ENCODE assay signal across 17 cellular contexts in genomic region chr13:76213423-76213904, GRCh38.
DNase-seq lines count a peak whose midpoint lies in the region; ATAC-seq lines count a peak whose summit lies in the region.
"Had no signal": no experiment of that assay in that cellular context is flagged by ENCODE, and none has a peak within 500 bp of the region (broad histone marks: within the 10 kb centered on the region; RNA-seq: fewer than 3 reads in every experiment).

No MANE protein-coding gene starts in this region.

- H3K4me3 Mint-ChIP-seq in naive B cell (no peak overlapping the region), T-cell (no peak overlapping the region)
- H3K4me3 Mint-ChIP-seq: activated CD4-positive, alpha-beta T cell treated with anti-CD3 and anti-CD28 coated beads, Interleukin-2, amount 10 ng/mL, durations not matched to agents 7 days and 5 days; activated T-helper 1 cell treated with anti-CD3 and anti-CD28 coated beads, Interleukin-12 subunit alpha, Interleukin-12 subunit beta, Interleukin-2, Interleukin-4 antibody, amounts not matched to agents 30 ng/mL and 10 ng/mL and 1 ng/mL, durations not matched to agents 14 hours and 24 hours and 36 hours; central memory CD8-positive, alpha-beta T cell; stimulated activated naive CD8-positive, alpha-beta T cell treated with anti-CD3 and anti-CD28 coated beads, Interleukin-15, Interleukin-2, amounts not matched to agents 100 ng/mL and 50 ng/mL, for 24 hours had no signal

- H3K36me3 Mint-ChIP-seq in naive B cell (no peaks in the 10 kb centered on the region), T-cell (no peaks in the 10 kb centered on the region)

- H3K4me1 Mint-ChIP-seq in naive B cell, result peaks cover 8 to 9% (median 9%) of the 10 kb centered on the region in 3 donors
- no peaks in the 10 kb centered on the region for H3K4me1 Mint-ChIP-seq in T-cell
- H3K4me1 Mint-ChIP-seq: activated CD4-positive, alpha-beta T cell treated with anti-CD3 and anti-CD28 coated beads, Interleukin-2, amount 10 ng/mL, durations not matched to agents 7 days and 5 days; central memory CD8-positive, alpha-beta T cell had no signal

- H3K27ac Mint-ChIP-seq in naive B cell, result peak overlapping the region in 1 of 6 donors; percentile 31
- H3K27ac Mint-ChIP-seq in T-cell, result no peak overlapping the region
- H3K27ac Mint-ChIP-seq: activated CD4-positive, alpha-beta T cell treated with anti-CD3 and anti-CD28 coated beads, Interleukin-2, amount 10 ng/mL, durations not matched to agents 7 days and 5 days; activated T-helper 1 cell treated with anti-CD3 and anti-CD28 coated beads, Interleukin-12 subunit alpha, Interleukin-12 subunit beta, Interleukin-2, Interleukin-4 antibody, amounts not matched to agents 30 ng/mL and 10 ng/mL and 1 ng/mL, durations not matched to agents 14 hours and 24 hours and 36 hours; stimulated activated naive CD8-positive, alpha-beta T cell treated with anti-CD3 and anti-CD28 coated beads, Interleukin-15, Interleukin-2, amounts not matched to agents 100 ng/mL and 50 ng/mL, for 24 hours had no signal

- H3K27me3 Mint-ChIP-seq in naive B cell (no peaks in the 10 kb centered on the region), T-cell (no peaks in the 10 kb centered on the region)
- H3K27me3 Mint-ChIP-seq: activated CD4-positive, alpha-beta T cell treated with anti-CD3 and anti-CD28 coated beads, Interleukin-2, amount 10 ng/mL, durations not matched to agents 7 days and 5 days; central memory CD8-positive, alpha-beta T cell; stimulated activated naive CD8-positive, alpha-beta T cell treated with anti-CD3 and anti-CD28 coated beads, Interleukin-15, Interleukin-2, amounts not matched to agents 100 ng/mL and 50 ng/mL, for 24 hours had no signal

- CTCF ChIA-PET in T-cell (lab: Charles Lee), result no interaction called here

- ATAC-seq in GM19023 (IDR thresholded peaks at IDR 0.05; ENCODE audit: unreplicated experiment) (peak; percentile 57), HG02623 (IDR thresholded peaks at IDR 0.05; ENCODE audit: unreplicated experiment) (peak; percentile 57), HG03520 (IDR thresholded peaks at IDR 0.05; ENCODE audit: unreplicated experiment) (peak; percentile 56), naive B cell (ENCODE audit: low read depth in 2 of 2) (peak; percentile 21 to 52), T-cell (replicated peaks in 1 of 4) (no peak)
- ATAC-seq: left lung, pancreas had no signal

- DNase-seq in naive B cell, result no peak
- DNase-seq in A172 (ENCODE audit: low spot score), result no peak
- no peak for DNase-seq in islet precursor cell
- DNase-seq in T-cell, result no peak
- DNase-seq in NCI-H2107 (lab: John Stamatoyannopoulos, UW), result no peak
- DNase-seq: activated CD4-positive, alpha-beta T cell treated with anti-CD3 and anti-CD28 coated beads, Interleukin-2, amount 10 ng/mL, durations not matched to agents 7 days and 5 days; AML-193; DMS 273 treated with DMSO at 0.1 percent for 48 hours; left lung; pancreas; small intestine had no signal

- H3K9me3 Mint-ChIP-seq in naive B cell (no peaks in the 10 kb centered on the region), T-cell (no peaks in the 10 kb centered on the region)
- H3K9me3 Mint-ChIP-seq: activated CD4-positive, alpha-beta T cell treated with anti-CD3 and anti-CD28 coated beads, Interleukin-2, amount 10 ng/mL, durations not matched to agents 7 days and 5 days; activated T-helper 1 cell treated with anti-CD3 and anti-CD28 coated beads, Interleukin-12 subunit alpha, Interleukin-12 subunit beta, Interleukin-2, Interleukin-4 antibody, amounts not matched to agents 30 ng/mL and 10 ng/mL and 1 ng/mL, durations not matched to agents 14 hours and 24 hours and 36 hours; central memory CD8-positive, alpha-beta T cell; stimulated activated naive CD8-positive, alpha-beta T cell treated with anti-CD3 and anti-CD28 coated beads, Interleukin-15, Interleukin-2, amounts not matched to agents 100 ng/mL and 50 ng/mL, for 24 hours had no signal

- POLR2A ChIA-PET in T-cell (lab: Charles Lee), result no interaction called here

Comparison
In these comparisons a context has a peak if more than half of its experiments do, and no peak if none do; other contexts are left out.
1. ATAC-seq: peak in GM19023 (single experiment), HG02623 (single experiment), HG03520 (single experiment) and naive B cell (2 of 2); none in T-cell (0 of 4).